ENCODE assay signal across 17 cellular contexts in genomic region chr15:73228128-73228646, GRCh38.
"Had no signal": no experiment of that assay in that cellular context is flagged by ENCODE, and none has a peak within 500 bp of the region (broad histone marks: within the 10 kb centered on the region; RNA-seq: fewer than 3 reads in every experiment).

No MANE protein-coding gene starts in this region.

- H3K36me3 ChIP-seq: adrenal gland, breast epithelium, esophagus muscularis mucosa, ovary, thoracic aorta, upper lobe of right lung had no signal

- H3K27ac ChIP-seq: adrenal gland, breast epithelium, ovary, upper lobe of right lung had no signal

- H3K27me3 ChIP-seq: adrenal gland, breast epithelium, esophagus muscularis mucosa, ovary, upper lobe of right lung had no signal

- H3K4me1 ChIP-seq: adrenal gland, breast epithelium, upper lobe of right lung had no signal

- FAIRE-seq: astrocyte, endothelial cell of umbilical vein had no signal

- H3K9me3 ChIP-seq: adrenal gland, breast epithelium, esophagus muscularis mucosa, ovary, thoracic aorta, upper lobe of right lung had no signal

- ATAC-seq: left cardiac atrium; natural killer cell; stimulated activated naive B cell treated with anti-CD40 and anti-IgM and Interleukin-4, amounts not matched to agents 10 μg/mL and 1 μg/mL and 100 μg/mL, for 72 hours; upper lobe of right lung had no signal

- H3K4me3 ChIP-seq: adrenal gland, breast epithelium, esophagus muscularis mucosa, ovary, thoracic aorta, upper lobe of right lung had no signal

- DNase-seq: activated B cell treated with CpG ODN at 0.5 μM for 24 hours; activated CD4-positive, alpha-beta memory T cell treated with anti-CD3 and anti-CD28 coated beads for 36 hours; activated CD4-positive, alpha-beta T cell treated with anti-CD3 and anti-CD28 coated beads for 4 hours; activated T-cell treated with anti-CD3 and anti-CD28 coated beads, Interleukin-2, amount 50 U/mL, for 1 hour; adrenal gland; cerebellar nuclear complex; effector CD8-positive, alpha-beta T cell; left cardiac atrium; natural killer cell; ovary; stimulated activated naive B cell treated with anti-CD40 and anti-IgM and Interleukin-4, amounts not matched to agents 10 μg/mL and 1 μg/mL and 100 μg/mL, for 72 hours; upper lobe of right lung had no signal
